In genomic region chr19:4638828-4639530, GRCh38 we compare ENCODE assay signal across 1 cellular context.
TF ChIP-seq lines count a peak whose summit lies in the region.

TNFAIP8L1 (plus strand) TSS chr19:4639516; CDS start chr19:4651870, 12,354 bp downstream.

TF ChIP-seq in GM12878, 131 proteins besides CTCF, POLR2A, EP300 and RAD21 (continued from another document and continues in another):
- TF ChIP-seq PBX3 (IDR thresholded peaks at IDR 0.05; ENCODE audit: insufficient replicate concordance, low read depth, low read length) (peak; percentile 23), BACH1 (IDR thresholded peaks at IDR 0.05; ENCODE audit: borderline replicate concordance) (peak; percentile 18; the same call in 1 of the 2 replicates), EED (IDR thresholded peaks at IDR 0.05; ENCODE audit: low read depth) (0 out of 2 replicates have a peak, but pooled peaks have one; percentile 37), SPI1 (IDR thresholded peaks at IDR 0.05; ENCODE audit: borderline replicate concordance, insufficient read depth, low read depth, low read length) (peak; percentile 65; the same call in 1 of the 2 replicates), LARP7 (IDR thresholded peaks at IDR 0.05) (no peak), NBN (IDR thresholded peaks at IDR 0.05) (peak; percentile 93), CBX5 (IDR thresholded peaks at IDR 0.05; ENCODE audit: low read depth) (no peak), TBL1XR1 (IDR thresholded peaks at IDR 0.05; ENCODE audit: low read depth, low read length) (no peak), FOS (IDR thresholded peaks at IDR 0.05; ENCODE audit: borderline replicate concordance, extremely low read depth, insufficient read length) (peak; percentile 46), USF2 (IDR thresholded peaks at IDR 0.05; ENCODE audit: borderline replicate concordance, low read depth, low read length) (peak; percentile 38), USF1 (IDR thresholded peaks at IDR 0.05; ENCODE audit: borderline replicate concordance, extremely low read length, insufficient read depth, low read depth, low read length) (peak; percentile 72), RELB (IDR thresholded peaks at IDR 0.05; ENCODE audit: low read depth) (peak; percentile 79), GATAD2B (conservative IDR thresholded peaks at IDR 0.05; ENCODE audit: low read depth) (0 out of 2 replicates have a peak, but pooled peaks have one; percentile 16), DPF2 (IDR thresholded peaks at IDR 0.05) (no peak), ZNF384 (IDR thresholded peaks at IDR 0.05; ENCODE audit: borderline replicate concordance, low read depth, low read length) (no peak), ETV6 (conservative IDR thresholded peaks at IDR 0.05 in 1 of 2, IDR thresholded peaks at IDR 0.05 in 1 of 2; ENCODE audit: borderline replicate concordance in 1 of 2, low read depth in 1 of 2) (peak in 1 of 2 experiments; percentile 42; a peak in 1 of 4 replicates), BCL3 (IDR thresholded peaks at IDR 0.05; ENCODE audit: borderline replicate concordance, insufficient read depth, low read depth, low read length, poor library complexity, severe bottlenecking) (peak; percentile 29), RCOR1 (conservative IDR thresholded peaks at IDR 0.05; ENCODE audit: low read depth, low read length) (peak; percentile 31; the same call in 1 of the 2 replicates), SIX5 (IDR thresholded peaks at IDR 0.05; ENCODE audit: low read depth, low read length, severe bottlenecking) (no peak), SMARCA5 (IDR thresholded peaks at IDR 0.05) (peak; percentile 99), ZBTB11 (CRISPR knock-in tag; IDR thresholded peaks at IDR 0.05) (peak; percentile 28; the same call in 1 of the 2 replicates), EGR1 (IDR thresholded peaks at IDR 0.05; ENCODE audit: borderline replicate concordance in 1 of 2, low read depth in 2 of 2, low read length in 2 of 2) (peak; percentile 34 to 99), SMC3 (IDR thresholded peaks at IDR 0.05; ENCODE audit: borderline replicate concordance, low read length) (no peak), POLR2AphosphoS5 (IDR thresholded peaks at IDR 0.05; ENCODE audit: low read length) (peak; percentile 59; the same call in 1 of the 2 replicates), E4F1 (IDR thresholded peaks at IDR 0.05; ENCODE audit: borderline replicate concordance, partially characterized antibody) (no peak), RAD51 (IDR thresholded peaks at IDR 0.05) (peak; percentile 91), TAF1 (IDR thresholded peaks at IDR 0.05; ENCODE audit: borderline replicate concordance, low read depth, low read length) (peak; percentile 51), YY1 (IDR thresholded peaks at IDR 0.05; ENCODE audit: low read depth, low read length) (peak; percentile 53), NR2C2 (IDR thresholded peaks at IDR 0.05; ENCODE audit: borderline replicate concordance, control insufficient read depth, insufficient read length, low read depth) (no peak), ZNF207 (IDR thresholded peaks at IDR 0.05; ENCODE audit: borderline replicate concordance) (peak; percentile 52; the same call in 1 of the 2 replicates), ELK1 (IDR thresholded peaks at IDR 0.05; ENCODE audit: low read depth, low read length) (peak; percentile 71), ZBTB40 (IDR thresholded peaks at IDR 0.05; ENCODE audit: borderline replicate concordance) (peak; percentile 57; the same call in 1 of the 2 replicates), ZBTB33 (IDR thresholded peaks at IDR 0.05) (no peak), RUNX3 (IDR thresholded peaks at IDR 0.05; ENCODE audit: low read length) (peak; percentile 81), BHLHE40 (IDR thresholded peaks at IDR 0.05; ENCODE audit: borderline replicate concordance in 1 of 2, low read depth in 2 of 2, low read length in 1 of 2) (peak; percentile 83 to 88)
